ENCODE assay signal across 19 cellular contexts in the genomic region with DNA sequence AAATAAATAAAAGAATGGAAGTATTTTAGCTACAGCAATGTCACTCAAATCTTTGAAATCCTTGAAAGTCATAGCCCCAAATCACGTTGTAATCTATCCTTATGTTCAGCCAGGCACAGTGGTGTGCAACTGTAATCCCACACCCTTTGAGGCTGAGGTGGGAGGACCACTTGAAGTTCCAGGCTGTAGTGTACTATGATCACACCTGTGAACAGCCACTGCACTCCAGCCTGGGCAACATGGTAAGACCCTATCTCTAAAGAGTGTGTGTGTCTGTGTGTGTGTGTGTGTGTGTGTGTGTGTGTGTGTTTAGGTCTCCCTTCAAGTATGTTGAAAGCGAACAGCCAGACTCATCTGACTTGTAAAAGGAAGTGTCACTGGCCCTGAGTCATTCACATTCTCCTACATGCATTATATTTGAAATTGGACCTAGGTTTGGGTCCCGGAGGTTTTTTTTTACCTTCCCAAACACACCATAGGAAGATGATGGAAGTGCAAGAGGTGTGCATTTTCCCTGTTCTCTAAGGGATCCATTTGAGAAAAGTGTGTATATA. TPM values are rescaled to one million over a fixed set of nuclear protein-coding genes. Genes with fewer than 3 reads are reported as not detected.
DNase-seq lines count a peak whose midpoint lies in the region; ATAC-seq and TF ChIP-seq lines count a peak whose summit lies in the region.
"Had no signal": no experiment of that assay in that cellular context is flagged by ENCODE, and none has a peak within 500 bp of the region (broad histone marks: within the 10 kb centered on the region; RNA-seq: fewer than 3 reads in every experiment).

No MANE protein-coding gene starts in this region.

- no peak overlapping the region for H3K4me2 ChIP-seq in fibroblast of lung (ENCODE audit: extremely low read depth, insufficient read depth, low read length)
- H3K4me2 ChIP-seq: KMS-11 had no signal

- intact Hi-C loops in MCF 10A (cut with micrococcal nuclease), result no loop called here
- intact Hi-C loops in breast epithelium (cut with DNase I; ENCODE audit: low total_unique reads), result no loop called here
- intact Hi-C loops in left colon (cut with DNase I, micrococcal nuclease), result no loop called here

- H3K4me1 ChIP-seq in breast epithelium (no peaks in the 10 kb centered on the region), fibroblast of lung (ENCODE audit: control insufficient read depth, extremely low read depth, insufficient read depth, low read length) (peaks cover 7% of the 10 kb centered on the region)
- H3K4me1 ChIP-seq: uterus had no signal

- no TSS peak for BruUV-seq in MCF 10A (replicated peaks; lab: Mats Ljungman, UMichigan)

- no peak overlapping the region for H3K4me3 Mint-ChIP-seq in MCF 10A (ENCODE audit: unreplicated experiment)
- no peak overlapping the region for H3K4me3 Mint-ChIP-seq in activated CD8-positive, alpha-beta memory T cell treated with anti-CD3 and anti-CD28 coated beads, Interleukin-2, amount 10 ng/mL, durations not matched to agents 7 days and 5 days
- H3K4me3 Mint-ChIP-seq: activated CD4-positive, alpha-beta memory T cell treated with anti-CD3 and anti-CD28 coated beads, Interleukin-2, amount 10 ng/mL, durations not matched to agents 7 days and 5 days; mesothelial cell of epicardium had no signal

- no peak overlapping the region for H3K9ac ChIP-seq in fibroblast of lung (ENCODE audit: insufficient read depth, low read length)
- H3K9ac ChIP-seq: KMS-11 had no signal

- H3K27ac Mint-ChIP-seq in MCF 10A (ENCODE audit: low read depth, unreplicated experiment), result no peak overlapping the region
- H3K27ac Mint-ChIP-seq in activated CD8-positive, alpha-beta memory T cell treated with anti-CD3 and anti-CD28 coated beads, Interleukin-2, amount 10 ng/mL, durations not matched to agents 7 days and 5 days, result no peak overlapping the region
- H3K27ac Mint-ChIP-seq: activated CD4-positive, alpha-beta memory T cell treated with anti-CD3 and anti-CD28 coated beads, Interleukin-2, amount 10 ng/mL, durations not matched to agents 7 days and 5 days; mesothelial cell of epicardium had no signal

- no peaks in the 10 kb centered on the region for H4K20me1 ChIP-seq in fibroblast of lung (ENCODE audit: control insufficient read depth, extremely low read depth, insufficient read depth, low read length)

- no peaks in the 10 kb centered on the region for H3K9me3 Mint-ChIP-seq in MCF 10A (ENCODE audit: unreplicated experiment)
- H3K9me3 Mint-ChIP-seq in activated CD8-positive, alpha-beta memory T cell treated with anti-CD3 and anti-CD28 coated beads, Interleukin-2, amount 10 ng/mL, durations not matched to agents 7 days and 5 days (ENCODE audit: low read depth), result no peaks in the 10 kb centered on the region
- H3K9me3 Mint-ChIP-seq: activated CD4-positive, alpha-beta memory T cell treated with anti-CD3 and anti-CD28 coated beads, Interleukin-2, amount 10 ng/mL, durations not matched to agents 7 days and 5 days; mesothelial cell of epicardium had no signal

- no peak for ATAC-seq in activated CD8-positive, alpha-beta memory T cell treated with anti-CD3 and anti-CD28 coated beads, Interleukin-2, amount 10 ng/mL, durations not matched to agents 7 days and 5 days
- no peak for ATAC-seq in left colon
- ATAC-seq: gastroesophageal sphincter had no signal

- H3K27me3 ChIP-seq in breast epithelium, result no peaks in the 10 kb centered on the region
- H3K27me3 ChIP-seq in fibroblast of lung (ENCODE audit: control insufficient read depth, insufficient read depth, low read length), result no peaks in the 10 kb centered on the region
- H3K27me3 ChIP-seq: gastroesophageal sphincter, uterus had no signal

- no peaks in the 10 kb centered on the region for H3K36me3 Mint-ChIP-seq in MCF 10A (ENCODE audit: insufficient read depth, unreplicated experiment)
- no peaks in the 10 kb centered on the region for H3K36me3 Mint-ChIP-seq in activated CD8-positive, alpha-beta memory T cell treated with anti-CD3 and anti-CD28 coated beads, Interleukin-2, amount 10 ng/mL, durations not matched to agents 7 days and 5 days
- H3K36me3 Mint-ChIP-seq: mesothelial cell of epicardium had no signal

- H3K4me3 ChIP-seq in breast epithelium (no peak overlapping the region), fibroblast of lung (replicated peaks in 1 of 4; ENCODE audit: control extremely low read depth in 1 of 4, insufficient read depth in 1 of 4, low read depth in 3 of 4, low read length in 4 of 4) (no peak overlapping the region)
- H3K4me3 ChIP-seq: gastroesophageal sphincter, SK-N-MC, skin epidermis, uterus had no signal

- TF ChIP-seq CTCF in MCF 10A (IDR thresholded peaks at IDR 0.05; ENCODE audit: unreplicated experiment) (no peak), breast epithelium (IDR thresholded peaks at IDR 0.05) (no peak), fibroblast of lung (conservative IDR thresholded peaks at IDR 0.05 in 1 of 2, IDR thresholded peaks at IDR 0.05 in 1 of 2; ENCODE audit: low read depth in 1 of 2, low read length in 2 of 2) (no peak)

- H3K9me3 ChIP-seq in breast epithelium (no peaks in the 10 kb centered on the region), fibroblast of lung (ENCODE audit: control insufficient read depth, insufficient read depth, low read depth, low read length) (no peaks in the 10 kb centered on the region)
- H3K9me3 ChIP-seq: gastroesophageal sphincter, uterus had no signal

- TF ChIP-seq POLR2A in breast epithelium (IDR thresholded peaks at IDR 0.05), result no peak

- H3K36me3 ChIP-seq in breast epithelium (no peaks in the 10 kb centered on the region), fibroblast of lung (ENCODE audit: control insufficient read depth, insufficient read depth, low read length) (no peaks in the 10 kb centered on the region)
- H3K36me3 ChIP-seq: gastroesophageal sphincter, uterus had no signal

- no peaks in the 10 kb centered on the region for H3K79me2 ChIP-seq in fibroblast of lung (ENCODE audit: control insufficient read depth, insufficient read depth, low read length)

- H3K4me1 Mint-ChIP-seq in MCF 10A (ENCODE audit: insufficient read depth, unreplicated experiment), result peaks cover 7% of the 10 kb centered on the region
- H3K4me1 Mint-ChIP-seq in activated CD8-positive, alpha-beta memory T cell treated with anti-CD3 and anti-CD28 coated beads, Interleukin-2, amount 10 ng/mL, durations not matched to agents 7 days and 5 days, result peaks cover 11% of the 10 kb centered on the region

- POLR2A ChIA-PET in MCF 10A (lab: Yijun Ruan, JAX), result no interaction called here

- no peaks in the 10 kb centered on the region for H3K27me3 Mint-ChIP-seq in MCF 10A (ENCODE audit: insufficient read depth, unreplicated experiment)
- H3K27me3 Mint-ChIP-seq in activated CD8-positive, alpha-beta memory T cell treated with anti-CD3 and anti-CD28 coated beads, Interleukin-2, amount 10 ng/mL, durations not matched to agents 7 days and 5 days, result peaks cover 5% of the 10 kb centered on the region

- CTCF ChIA-PET in MCF 10A (lab: Yijun Ruan, JAX), result interaction anchor here (0.6 to 1.0 kb wide), 2 partner anchors 13 to 34 kb away, joined by 3 read pairs; no protein-coding TSS in a partner anchor
- CTCF ChIA-PET in activated CD8-positive, alpha-beta memory T cell treated with anti-CD3 and anti-CD28 coated beads, Interleukin-2, amount 10 ng/mL, durations not matched to agents 7 days and 5 days (lab: Charles Lee), result interaction anchor here (0.5 kb wide), 1 partner anchor 230 kb away, joined by 3 read pairs; no protein-coding TSS in a partner anchor

- peak; percentile 57 for DNase-seq in MCF 10A (ENCODE audit: unreplicated experiment)
- DNase-seq in breast epithelium (ENCODE audit: low spot score in 2 of 2), result no peak
- DNase-seq in RKO (ENCODE audit: low spot score), result peak; percentile 16
- peak; percentile 46 to 78 for DNase-seq in fibroblast of lung (ENCODE audit: low read depth in 2 of 2)
- DNase-seq in NCI-H2227 (lab: John Stamatoyannopoulos, UW; ENCODE audit: unreplicated experiment), result no peak
- DNase-seq in activated CD8-positive, alpha-beta memory T cell treated with anti-CD3 and anti-CD28 coated beads, Interleukin-2, amount 10 ng/mL, durations not matched to agents 7 days and 5 days, result no peak
- no peak for DNase-seq in left colon
- DNase-seq in activated gamma-delta T cell (lab: John Stamatoyannopoulos, UW), result no peak
- DNase-seq: activated CD4-positive, alpha-beta memory T cell treated with anti-CD3 and anti-CD28 coated beads, Interleukin-2, amount 10 ng/mL, durations not matched to agents 7 days and 5 days; GOT3; NCI-H2029; nucleus accumbens; stimulated activated naive CD4-positive, alpha-beta T cell; uterus had no signal

- H2AFZ ChIP-seq in fibroblast of lung (ENCODE audit: low read length), result no peak overlapping the region

- H3K27ac ChIP-seq in breast epithelium (no peak overlapping the region), fibroblast of lung (ENCODE audit: insufficient read depth, low read length) (no peak overlapping the region)
- H3K27ac ChIP-seq: gastroesophageal sphincter, KMS-11, SK-N-MC, skin epidermis, uterus had no signal

RNA-seq across cellular contexts. Expression of gene ZNF281, which starts 50.1 kb away (rescaled TPM):
- total RNA-seq in MCF 10A (2022) (22.3 and 24.8 TPM in 2 replicates), breast epithelium (10 to 100 TPM; 11.0 to 25.6 (median 16.1) TPM), fibroblast of lung (32.9 and 39.0 TPM in 2 replicates), left colon (1 to 10 TPM; 6.8 to 9.2 TPM)
- 11.1 and 14.0 TPM in 2 replicates for polyA plus RNA-seq in fibroblast of lung
- 12.8 and 16.3 TPM in 2 replicates for polyA plus RNA-seq in fibroblast of lung (2012)
- polyA minus RNA-seq in fibroblast of lung (ENCODE audit: low replicate concordance), result 7.0 and 14.8 TPM in 2 replicates
- 10 to 100 TPM; 11.9 to 20.6 TPM for total RNA-seq in activated CD8-positive, alpha-beta memory T cell treated with anti-CD3 and anti-CD28 coated beads, Interleukin-2, amount 10 ng/mL, durations not matched to agents 7 days and 5 days

Comparison
In these comparisons a context has a peak if more than half of its experiments do, and no peak if none do; other contexts are left out.
1. DNase-seq: peak in MCF 10A (single experiment), RKO (single experiment) and fibroblast of lung (2 of 2); none in breast epithelium (0 of 2), NCI-H2227 (single experiment), activated CD8-positive, alpha-beta memory T cell treated with anti-CD3 and anti-CD28 coated beads, Interleukin-2, amount 10 ng/mL, durations not matched to agents 7 days and 5 days (single experiment), left colon (0 of 2) and activated gamma-delta T cell (single experiment).